Comparison of ENCODE assay signal across 15 cellular contexts in genomic region chr2:121377676-121378075, GRCh38.
DNase-seq lines count a peak whose midpoint lies in the region; ATAC-seq and TF ChIP-seq lines count a peak whose summit lies in the region.
"Had no signal": no experiment of that assay in that cellular context is flagged by ENCODE, and none has a peak within 500 bp of the region (broad histone marks: within the 10 kb centered on the region; RNA-seq: fewer than 3 reads in every experiment).

No MANE protein-coding gene starts in this region.

- DNase-seq in AG08395 (ENCODE audit: low spot score) = peak; percentile 17
- DNase-seq in HFFc6 = peak; percentile 27
- DNase-seq in choroid plexus epithelial cell (ENCODE audit: low read depth) = peak; percentile 27
- DNase-seq in medulla oblongata (ENCODE audit: extremely low spot score) = peak; percentile 78
- DNase-seq in NCI-H748 treated with DMSO at 0.1 percent for 48 hours (lab: John Stamatoyannopoulos, UW) = no peak
- no peak for DNase-seq in immature natural killer cell
- DNase-seq in activated naive CD4-positive, alpha-beta T cell treated with anti-CD3 and anti-CD28 coated beads for 36 hours = no peak
- DNase-seq: activated CD4-positive, CD25-positive, alpha-beta regulatory T cell treated with anti-CD3 and anti-CD28 coated beads, Interleukin-2, amount 50 U/mL, for 72 hours; activated CD8-positive, alpha-beta memory T cell treated with anti-CD3 and anti-CD28 coated beads, Interleukin-2, amount 50 U/mL, for 4 hours; AML-193; kidney; NCI-H1694; NCI-H446 treated with DMSO at 0.1 percent for 48 hours; SIG-M5 had no signal

- H3K27me3 Mint-ChIP-seq in HFFc6 (ENCODE audit: insufficient read depth) (no peaks in the 10 kb centered on the region), immature natural killer cell (ENCODE audit: low read depth in 3 of 3) (peaks cover 1 to 3% (median 3%) of the 10 kb centered on the region in 3 donors)
- H3K27me3 Mint-ChIP-seq in activated naive CD4-positive, alpha-beta T cell treated with anti-CD3 and anti-CD28 coated beads for 36 hours (ENCODE audit: low read depth) = no peaks in the 10 kb centered on the region

- TF ChIP-seq CTCF in HFFc6 (IDR thresholded peaks at IDR 0.05) (no peak), choroid plexus epithelial cell (conservative IDR thresholded peaks at IDR 0.05; ENCODE audit: low read depth, low read length) (no peak)

- peaks cover 60% of the 10 kb centered on the region for H3K36me3 Mint-ChIP-seq in HFFc6 (ENCODE audit: low read depth)
- peaks cover 27 to 58% (median 33%) of the 10 kb centered on the region in 3 donors for H3K36me3 Mint-ChIP-seq in immature natural killer cell
- H3K36me3 Mint-ChIP-seq in activated naive CD4-positive, alpha-beta T cell treated with anti-CD3 and anti-CD28 coated beads for 36 hours (ENCODE audit: low read depth) = peaks cover 29% of the 10 kb centered on the region

- intact Hi-C loops in activated naive CD4-positive, alpha-beta T cell treated with anti-CD3 and anti-CD28 coated beads for 36 hours (cut with micrococcal nuclease) = no loop called here

- H3K4me3 Mint-ChIP-seq in HFFc6 (no peak overlapping the region), immature natural killer cell (no peak overlapping the region)
- no peak overlapping the region for H3K4me3 Mint-ChIP-seq in activated naive CD4-positive, alpha-beta T cell treated with anti-CD3 and anti-CD28 coated beads for 36 hours

- H3K27ac Mint-ChIP-seq in HFFc6 = peak overlapping the region; percentile 50
- H3K27ac Mint-ChIP-seq in immature natural killer cell = peak overlapping the region in 1 of 6 donors; percentile 11
- H3K27ac Mint-ChIP-seq in activated naive CD4-positive, alpha-beta T cell treated with anti-CD3 and anti-CD28 coated beads for 36 hours = no peak overlapping the region

- H3K4me1 Mint-ChIP-seq in HFFc6 (ENCODE audit: low read depth) (peaks cover 49% of the 10 kb centered on the region), immature natural killer cell (peaks cover 0 to 2% of the 10 kb centered on the region in 2 donors)
- H3K4me1 Mint-ChIP-seq in activated naive CD4-positive, alpha-beta T cell treated with anti-CD3 and anti-CD28 coated beads for 36 hours (ENCODE audit: low read depth) = no peaks in the 10 kb centered on the region

- ATAC-seq in GM18868 (IDR thresholded peaks at IDR 0.05; ENCODE audit: unreplicated experiment) = no peak

- no peak overlapping the region for H3K4me3 ChIP-seq in choroid plexus epithelial cell (ENCODE audit: low read depth, low read length)

- H3K9me3 Mint-ChIP-seq in HFFc6 = no peaks in the 10 kb centered on the region
- H3K9me3 Mint-ChIP-seq in immature natural killer cell = no peaks in the 10 kb centered on the region
- no peaks in the 10 kb centered on the region for H3K9me3 Mint-ChIP-seq in activated naive CD4-positive, alpha-beta T cell treated with anti-CD3 and anti-CD28 coated beads for 36 hours

- CTCF ChIA-PET in activated naive CD4-positive, alpha-beta T cell treated with anti-CD3 and anti-CD28 coated beads for 36 hours (lab: Charles Lee) = no interaction called here

Comparison
In these comparisons a context has a peak if more than half of its experiments do, and no peak if none do; other contexts are left out.
1. DNase-seq: peak in AG08395 (single experiment), HFFc6 (single experiment), choroid plexus epithelial cell (single experiment) and medulla oblongata (single experiment); none in NCI-H748 treated with DMSO at 0.1 percent for 48 hours (single experiment), immature natural killer cell (0 of 3) and activated naive CD4-positive, alpha-beta T cell treated with anti-CD3 and anti-CD28 coated beads for 36 hours (single experiment).